In genomic region chr2:41965173-41965875, GRCh38 we compare ENCODE assay signal across 13 cellular contexts.
DNase-seq lines count a peak whose midpoint lies in the region; ATAC-seq and TF ChIP-seq lines count a peak whose summit lies in the region.
"Had no signal": no experiment of that assay in that cellular context is flagged by ENCODE, and none has a peak within 500 bp of the region (broad histone marks: within the 10 kb centered on the region; RNA-seq: fewer than 3 reads in every experiment).

No MANE protein-coding gene starts in this region.

- H3K27ac ChIP-seq in layer of hippocampus (ENCODE audit: low read depth, low read length) (peak overlapping the region; percentile 93), sigmoid colon (peak overlapping the region; percentile 69 to 84 (median 74)), aorta (ENCODE audit: low read depth in 1 of 2, low read length in 2 of 2) (peak overlapping the region; percentile 84 to 89)

- no peak overlapping the region for H3K4me3 ChIP-seq in sigmoid colon
- H3K4me3 ChIP-seq in aorta (ENCODE audit: low read length in 2 of 2), result no peak overlapping the region

- H3K4me3 Mint-ChIP-seq in natural killer cell treated with Interleukin-12 subunit alpha and Interleukin-12 subunit beta and Interleukin-15 and Interleukin-18, amount 100 ng/mL, for 72 hours, result no peak overlapping the region
- no peak overlapping the region for H3K4me3 Mint-ChIP-seq in natural killer cell

- ATAC-seq in natural killer cell treated with Interleukin-12 subunit alpha and Interleukin-12 subunit beta and Interleukin-15 and Interleukin-18, amount 100 ng/mL, for 72 hours, result peak; percentile 25 to 56
- ATAC-seq in natural killer cell (no peak), aorta (ENCODE audit: low FRiP score) (no peak)

- H3K27me3 Mint-ChIP-seq in natural killer cell treated with Interleukin-12 subunit alpha and Interleukin-12 subunit beta and Interleukin-15 and Interleukin-18, amount 100 ng/mL, for 72 hours, result peaks cover 20 to 41% of the 10 kb centered on the region in 2 donors
- H3K27me3 Mint-ChIP-seq in natural killer cell (ENCODE audit: low read depth in 2 of 2), result peaks cover 13 to 26% of the 10 kb centered on the region in 2 donors

- H3K27me3 ChIP-seq in layer of hippocampus (ENCODE audit: control insufficient read depth, insufficient read depth, low read length) (no peaks in the 10 kb centered on the region), sigmoid colon (no peaks in the 10 kb centered on the region), aorta (ENCODE audit: control insufficient read depth in 1 of 2, insufficient read depth in 2 of 2, low read length in 1 of 2) (no peaks in the 10 kb centered on the region)

- H3K36me3 ChIP-seq in sigmoid colon (no peaks in the 10 kb centered on the region), aorta (ENCODE audit: control insufficient read depth in 1 of 2, insufficient read depth in 2 of 2, low read length in 1 of 2) (no peaks in the 10 kb centered on the region)

- TF ChIP-seq CTCF in natural killer cell (IDR thresholded peaks at IDR 0.05) (no peak), sigmoid colon (IDR thresholded peaks at IDR 0.05) (no peak)

- H3K36me3 Mint-ChIP-seq in natural killer cell treated with Interleukin-12 subunit alpha and Interleukin-12 subunit beta and Interleukin-15 and Interleukin-18, amount 100 ng/mL, for 72 hours, result no peaks in the 10 kb centered on the region
- H3K36me3 Mint-ChIP-seq in natural killer cell, result no peaks in the 10 kb centered on the region

- WGBS in sigmoid colon, 2 donors, result 84 to 87% methylated on average over 5 of the region's 5 CpGs
- WGBS in aorta, 2 donors, result 29 to 32% methylated on average over 5 of the region's 5 CpGs

- intact Hi-C loops in natural killer cell (cut with micrococcal nuclease) (no loop called here), sigmoid colon (cut with DNase I) (loop anchor here (5.0 kb wide), 1 partner anchor 93 kb away; no protein-coding TSS in a partner anchor), aorta (cut with DNase I) (loop anchor here (5.0 to 10.0 kb wide), 3 partner anchors 61 to 97 kb away; no protein-coding TSS in a partner anchor)

- peaks cover 5 to 8% of the 10 kb centered on the region in 2 donors for H3K4me1 Mint-ChIP-seq in natural killer cell treated with Interleukin-12 subunit alpha and Interleukin-12 subunit beta and Interleukin-15 and Interleukin-18, amount 100 ng/mL, for 72 hours (ENCODE audit: low read depth in 2 of 2)
- H3K4me1 Mint-ChIP-seq in natural killer cell, result peaks cover 7 to 10% of the 10 kb centered on the region in 2 donors

- no peaks in the 10 kb centered on the region for H3K9me3 Mint-ChIP-seq in natural killer cell treated with Interleukin-12 subunit alpha and Interleukin-12 subunit beta and Interleukin-15 and Interleukin-18, amount 100 ng/mL, for 72 hours
- no peaks in the 10 kb centered on the region for H3K9me3 Mint-ChIP-seq in natural killer cell

- DNase-seq in natural killer cell treated with Interleukin-12 subunit alpha and Interleukin-12 subunit beta and Interleukin-15 and Interleukin-18, amount 100 ng/mL, for 72 hours (ENCODE audit: low spot score), result no peak
- DNase-seq in natural killer cell (no peak), sigmoid colon (no peak), aorta (no peak), middle frontal gyrus (ENCODE audit: extremely low spot score, low spot score) (no peak), NCI-H2171 treated with DMSO at 0.1 percent for 48 hours (lab: John Stamatoyannopoulos, UW) (no peak)
- DNase-seq in activated CD4-positive, alpha-beta T cell treated with anti-CD3 and anti-CD28 coated beads, Interleukin-2, amount 50 U/mL, for 48 hours, result no peak
- DNase-seq: activated CD4-positive, alpha-beta T cell treated with anti-CD3 and anti-CD28 coated beads for 1 hour; activated T-cell treated with anti-CD3 and anti-CD28 coated beads, Interleukin-2, amount 50 U/mL, for 48 hours; DMS153; NCI-H2171; small intestine had no signal

- H3K9me3 ChIP-seq in sigmoid colon, result no peaks in the 10 kb centered on the region
- no peaks in the 10 kb centered on the region for H3K9me3 ChIP-seq in aorta (ENCODE audit: control insufficient read depth, low read length)

- H3K27ac Mint-ChIP-seq in natural killer cell treated with Interleukin-12 subunit alpha and Interleukin-12 subunit beta and Interleukin-15 and Interleukin-18, amount 100 ng/mL, for 72 hours, result no peak overlapping the region
- peak overlapping the region in 1 of 2 donors; percentile 12 for H3K27ac Mint-ChIP-seq in natural killer cell

- H3K4me1 ChIP-seq in sigmoid colon, result peaks cover 4 to 57% (median 56%) of the 10 kb centered on the region in 4 donors
- H3K4me1 ChIP-seq in aorta (ENCODE audit: control insufficient read depth in 1 of 2, insufficient read depth in 2 of 2, low read length in 2 of 2), result peaks cover 13 to 16% of the 10 kb centered on the region in 2 donors

- TF ChIP-seq EP300 in sigmoid colon (IDR thresholded peaks at IDR 0.05), result no peak

- no peak for TF ChIP-seq POLR2A in sigmoid colon (IDR thresholded peaks at IDR 0.05)

Comparison
In these comparisons a context has a peak if more than half of its experiments do, and no peak if none do; other contexts are left out.
1. ATAC-seq: peak in natural killer cell treated with Interleukin-12 subunit alpha and Interleukin-12 subunit beta and Interleukin-15 and Interleukin-18, amount 100 ng/mL, for 72 hours (2 of 2); none in natural killer cell (0 of 3) and aorta (single experiment).
2. Peak in every context shown above with its lines, with median percentiles within 50 percentile points of each other: H3K27ac ChIP-seq.